22 cellular contexts compared by ENCODE assay signal in genomic region chr13:106152047-106152446, GRCh38.
DNase-seq lines count a peak whose midpoint lies in the region; ATAC-seq, FAIRE-seq and TF ChIP-seq lines count a peak whose summit lies in the region.
"Had no signal": no experiment of that assay in that cellular context is flagged by ENCODE, and none has a peak within 500 bp of the region (broad histone marks: within the 10 kb centered on the region; RNA-seq: fewer than 3 reads in every experiment).

No MANE protein-coding gene starts in this region.

- TF ChIP-seq CTCF in VCaP (conservative IDR thresholded peaks at IDR 0.05) (no peak), keratinocyte (optimal IDR thresholded peaks at IDR 0.05 in 1 of 3, IDR thresholded peaks at IDR 0.05 in 1 of 3, conservative IDR thresholded peaks at IDR 0.05 in 1 of 3; ENCODE audit: extremely low read depth in 1 of 3, insufficient read depth in 2 of 3, low read length in 3 of 3) (no peak), smooth muscle cell (IDR thresholded peaks at IDR 0.05; ENCODE audit: borderline replicate concordance, insufficient read depth, poor library complexity, severe bottlenecking) (no peak)

- peak overlapping the region; percentile 74 for H3K9ac ChIP-seq in keratinocyte (ENCODE audit: control insufficient read depth, extremely low read depth, insufficient read depth, low read length)
- no peak overlapping the region for H3K9ac ChIP-seq in smooth muscle cell (ENCODE audit: low read depth)
- H3K9ac ChIP-seq: BLaER1 had no signal

- dilution Hi-C loops in keratinocyte (cut with MboI; ENCODE audit: extremely low pct_ligation_motif_present, low sequenced_read_pairs), result no loop called here

- H3K4me1 ChIP-seq in keratinocyte (ENCODE audit: control insufficient read depth, extremely low read depth, insufficient read depth, low read length) (peaks cover 70% of the 10 kb centered on the region), smooth muscle cell (ENCODE audit: low read depth) (peaks cover 14% of the 10 kb centered on the region)
- H3K4me1 ChIP-seq: uterus had no signal

- H4K20me1 ChIP-seq in keratinocyte (ENCODE audit: control insufficient read depth, extremely low read depth, insufficient read depth, low read length) (no peaks in the 10 kb centered on the region), smooth muscle cell (ENCODE audit: low read depth) (no peaks in the 10 kb centered on the region)
- H4K20me1 ChIP-seq: BLaER1 had no signal

- no peaks in the 10 kb centered on the region for H3K36me3 ChIP-seq in keratinocyte (ENCODE audit: control insufficient read depth in 2 of 2, extremely low read depth in 1 of 2, insufficient read depth in 2 of 2, low read length in 2 of 2)
- H3K36me3 ChIP-seq in smooth muscle cell (ENCODE audit: low read depth), result no peaks in the 10 kb centered on the region
- H3K36me3 ChIP-seq: BLaER1, uterus had no signal

- peak overlapping the region in 1 of 3 experiments; percentile 21 for H3K4me3 ChIP-seq in keratinocyte (ENCODE audit: control insufficient read depth in 2 of 3, extremely low read depth in 1 of 3, insufficient read depth in 2 of 3, low read depth in 1 of 3, low read length in 3 of 3)
- no peak overlapping the region for H3K4me3 ChIP-seq in smooth muscle cell
- H3K4me3 ChIP-seq: BLaER1, uterus had no signal

- no peak for ATAC-seq in HG02938 (IDR thresholded peaks at IDR 0.05; ENCODE audit: unreplicated experiment)
- ATAC-seq: activated CD4-positive, alpha-beta T cell treated with anti-CD3 and anti-CD28 coated beads for 36 hours; activated CD8-positive, alpha-beta memory T cell treated with anti-CD3 and anti-CD28 coated beads, Interleukin-2, amount 10 ng/mL, durations not matched to agents 7 days and 5 days; effector memory CD8-positive, alpha-beta T cell; stimulated activated naive CD8-positive, alpha-beta T cell treated with anti-CD3 and anti-CD28 coated beads, Interleukin-15, Interleukin-2, amounts not matched to agents 100 U/mL and 50 U/mL, for 24 hours had no signal

- DNase-seq in HT-29 (ENCODE audit: low spot score) (peak; percentile 72), keratinocyte (ENCODE audit: low read depth, low spot score) (no peak), smooth muscle cell (lab: John Stamatoyannopoulos, UW; ENCODE audit: unreplicated experiment) (no peak), AML-193 (lab: John Stamatoyannopoulos, UW) (no peak), cerebellar cortex (ENCODE audit: low spot score) (no peak)
- DNase-seq: activated CD4-positive, alpha-beta T cell treated with anti-CD3 and anti-CD28 coated beads for 36 hours; activated CD8-positive, alpha-beta memory T cell treated with anti-CD3 and anti-CD28 coated beads, Interleukin-2, amount 10 ng/mL, durations not matched to agents 7 days and 5 days; activated effector memory CD4-positive, alpha-beta T cell treated with Interleukin-2 at 50 U/mL for 16 hours; central memory CD4-positive, alpha-beta T cell; effector memory CD8-positive, alpha-beta T cell; hippocampal formation; Karpas-422; NCI-H1092 treated with DMSO at 0.1 percent for 48 hours; NCI-H2107; NCI-H526; OCI-M1; stimulated activated naive CD8-positive, alpha-beta T cell treated with anti-CD3 and anti-CD28 coated beads, Interleukin-15, Interleukin-2, amounts not matched to agents 100 U/mL and 50 U/mL, for 24 hours; uterus had no signal

- H3K79me2 ChIP-seq in keratinocyte (ENCODE audit: control insufficient read depth, insufficient read depth, low read length), result no peaks in the 10 kb centered on the region
- H3K79me2 ChIP-seq in smooth muscle cell (ENCODE audit: low read depth), result no peaks in the 10 kb centered on the region

- WGBS in smooth muscle cell (ENCODE audit: low lambda C conversion rate), result 89% methylated on average over 3 of the region's 3 CpGs

- H3K9me1 ChIP-seq in keratinocyte (ENCODE audit: control insufficient read depth, extremely low read depth, insufficient read depth, low read length), result no peaks in the 10 kb centered on the region

- no peak overlapping the region for H2AFZ ChIP-seq in keratinocyte (ENCODE audit: control insufficient read depth, low read length)
- H2AFZ ChIP-seq in smooth muscle cell (ENCODE audit: low read depth), result no peak overlapping the region

- no peaks in the 10 kb centered on the region for H3K27me3 ChIP-seq in keratinocyte (ENCODE audit: control insufficient read depth, extremely low read depth, insufficient read depth, low read length)
- no peaks in the 10 kb centered on the region for H3K27me3 ChIP-seq in smooth muscle cell (ENCODE audit: low read depth)
- H3K27me3 ChIP-seq: BLaER1, uterus had no signal

- peak; percentile 82 for FAIRE-seq in keratinocyte (lab: Jason Lieb, UNC)
- FAIRE-seq: GM12892 had no signal

- peaks cover 10% of the 10 kb centered on the region for H3F3A ChIP-seq in smooth muscle cell (ENCODE audit: low read depth)

- H3K4me2 ChIP-seq in keratinocyte (ENCODE audit: control insufficient read depth, extremely low read depth, insufficient read depth, low read depth, low read length) (peak overlapping the region; percentile 65), smooth muscle cell (peak overlapping the region; percentile 54)
- H3K4me2 ChIP-seq: BLaER1 had no signal

- peak overlapping the region; percentile 24; the same call in 1 of the 2 replicates for H3K27ac ChIP-seq in VCaP
- H3K27ac ChIP-seq in keratinocyte (ENCODE audit: control insufficient read depth, insufficient read depth, low read length), result peak overlapping the region; percentile 93
- H3K27ac ChIP-seq in smooth muscle cell (ENCODE audit: low read depth), result peak overlapping the region; percentile 83
- H3K27ac ChIP-seq: BLaER1, uterus had no signal

- H3K9me3 ChIP-seq in keratinocyte (ENCODE audit: control insufficient read depth, low read depth, low read length) (no peaks in the 10 kb centered on the region), smooth muscle cell (replicated peaks; ENCODE audit: low read depth) (no peaks in the 10 kb centered on the region)
- H3K9me3 ChIP-seq: BLaER1, uterus had no signal

Comparison
In these comparisons a context has a peak if more than half of its experiments do, and no peak if none do; other contexts are left out.
1. H3K27ac ChIP-seq: peak in every context shown above with its lines; median percentile 93 in keratinocyte; 83 in smooth muscle cell; 24 in VCaP.